In the genomic region with DNA sequence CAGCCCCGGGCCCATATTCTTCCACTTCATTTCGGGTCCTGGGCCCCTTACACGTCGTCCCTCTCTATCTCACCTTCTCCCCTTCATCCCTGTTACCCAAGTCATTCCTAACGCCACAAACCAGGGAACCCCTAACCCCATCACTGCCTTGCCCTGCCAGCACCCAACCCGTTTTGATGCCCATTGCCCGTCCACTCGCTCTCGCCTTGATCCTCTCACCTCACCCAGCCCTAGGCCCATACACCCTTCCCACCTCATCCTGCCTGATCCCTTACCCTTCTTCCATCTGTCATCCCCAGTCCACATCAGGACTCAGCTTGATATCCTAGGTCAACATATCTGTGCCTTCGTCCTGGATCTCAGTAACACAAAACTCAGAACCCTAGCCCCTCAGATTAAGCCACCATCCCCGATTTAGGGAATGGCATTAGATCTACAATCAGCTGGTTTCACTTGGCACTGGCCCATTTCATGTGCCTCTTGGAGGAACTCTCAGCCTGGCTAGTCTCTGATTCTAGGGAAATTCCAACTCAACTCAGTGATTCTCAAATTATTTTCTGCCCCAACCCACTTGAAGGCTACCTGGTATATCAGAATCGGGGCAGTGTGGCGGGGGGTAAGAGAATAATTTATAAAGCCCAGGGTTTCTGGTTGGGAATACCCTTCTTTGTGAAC, we compare ENCODE assay signal across 8 cellular contexts. TPM values are rescaled to one million over a fixed set of nuclear protein-coding genes. Genes with fewer than 3 reads are reported as not detected.
DNase-seq lines count a peak whose midpoint lies in the region; TF ChIP-seq lines count a peak whose summit lies in the region.

No MANE protein-coding gene starts in this region.

- POLR2A ChIA-PET in activated CD4-positive, alpha-beta T cell treated with anti-CD3 and anti-CD28 coated beads, Interleukin-2, amount 10 ng/mL, durations not matched to agents 7 days and 5 days (lab: Charles Lee), result no interaction called here

- in situ Hi-C loops in astrocyte of the cerebellum (cut with HindIII; ENCODE audit: low sequenced_read_pairs), result no loop called here

- CTCF ChIA-PET in activated CD4-positive, alpha-beta T cell treated with anti-CD3 and anti-CD28 coated beads, Interleukin-2, amount 10 ng/mL, durations not matched to agents 7 days and 5 days (lab: Charles Lee), result interaction anchor here (1.3 kb wide), 1 partner anchor 10 kb away, joined by 4 read pairs; no protein-coding TSS in a partner anchor

- no peaks in the 10 kb centered on the region for H3K9me3 Mint-ChIP-seq in activated CD4-positive, alpha-beta T cell treated with anti-CD3 and anti-CD28 coated beads, Interleukin-2, amount 10 ng/mL, durations not matched to agents 7 days and 5 days
- H3K9me3 Mint-ChIP-seq in type B pancreatic cell, result no peaks in the 10 kb centered on the region

- no peaks in the 10 kb centered on the region for H3K27me3 Mint-ChIP-seq in activated CD4-positive, alpha-beta T cell treated with anti-CD3 and anti-CD28 coated beads, Interleukin-2, amount 10 ng/mL, durations not matched to agents 7 days and 5 days
- H3K27me3 Mint-ChIP-seq in type B pancreatic cell, result no peaks in the 10 kb centered on the region

- no peak for TF ChIP-seq POLR2A in lower leg skin (IDR thresholded peaks at IDR 0.05)
- TF ChIP-seq POLR2A in erythroblast (IDR thresholded peaks at IDR 0.05; ENCODE audit: low read length), result no peak

- H3K4me3 ChIP-seq in astrocyte of the cerebellum (ENCODE audit: low read depth, low read length), result peak overlapping the region; percentile 91
- H3K4me3 ChIP-seq in lower leg skin (ENCODE audit: low read depth, poor library complexity, severe bottlenecking), result peak overlapping the region; percentile 46

- H3K4me1 Mint-ChIP-seq in activated CD4-positive, alpha-beta T cell treated with anti-CD3 and anti-CD28 coated beads, Interleukin-2, amount 10 ng/mL, durations not matched to agents 7 days and 5 days, result peaks cover 52% of the 10 kb centered on the region
- H3K4me1 Mint-ChIP-seq in type B pancreatic cell (ENCODE audit: unreplicated experiment), result peaks cover 17% of the 10 kb centered on the region

- H3K4me3 Mint-ChIP-seq in activated CD4-positive, alpha-beta T cell treated with anti-CD3 and anti-CD28 coated beads, Interleukin-2, amount 10 ng/mL, durations not matched to agents 7 days and 5 days, result peak overlapping the region; percentile 83
- H3K4me3 Mint-ChIP-seq in type B pancreatic cell, result peak overlapping the region; percentile 96

- DNase-seq in activated CD4-positive, alpha-beta T cell treated with anti-CD3 and anti-CD28 coated beads, Interleukin-2, amount 10 ng/mL, durations not matched to agents 7 days and 5 days, result no peak
- no peak for DNase-seq in activated CD4-positive, alpha-beta T cell treated with anti-CD3 and anti-CD28 coated beads, Interleukin-2, amount 50 U/mL, for 48 hours
- DNase-seq in astrocyte of the cerebellum (ENCODE audit: low read depth) (no peak), lower leg skin (ENCODE audit: low spot score in 2 of 2) (no peak), type B pancreatic cell (ENCODE audit: extremely low spot score, unreplicated experiment) (no peak), erythroblast (lab: John Stamatoyannopoulos, UW) (no peak), posterior cingulate gyrus (no peak)
- no peak for DNase-seq in effector CD4-positive, alpha-beta T cell

- peak overlapping the region; percentile 95 for H3K27ac Mint-ChIP-seq in activated CD4-positive, alpha-beta T cell treated with anti-CD3 and anti-CD28 coated beads, Interleukin-2, amount 10 ng/mL, durations not matched to agents 7 days and 5 days
- peak overlapping the region; percentile 94 for H3K27ac Mint-ChIP-seq in type B pancreatic cell

- TF ChIP-seq CTCF in astrocyte of the cerebellum (IDR thresholded peaks at IDR 0.05; ENCODE audit: low read depth, low read length, missing control alignments) (no peak), lower leg skin (IDR thresholded peaks at IDR 0.05) (no peak), type B pancreatic cell (conservative IDR thresholded peaks at IDR 0.05) (no peak)

- H3K36me3 Mint-ChIP-seq in activated CD4-positive, alpha-beta T cell treated with anti-CD3 and anti-CD28 coated beads, Interleukin-2, amount 10 ng/mL, durations not matched to agents 7 days and 5 days (ENCODE audit: low read depth), result peaks cover 66% of the 10 kb centered on the region
- peaks cover 10% of the 10 kb centered on the region for H3K36me3 Mint-ChIP-seq in type B pancreatic cell

- 20 to 22% methylated on average over 13 of the region's 13 CpGs for WGBS in lower leg skin, 2 donors

- intact Hi-C loops in lower leg skin (cut with DNase I; ENCODE audit: low total_unique reads) (no loop called here), posterior cingulate gyrus (cut with DNase I) (loop anchor here (2.0 kb wide), 1 partner anchor 25 kb away; a partner anchor contains a TSS)

RNA-seq across cellular contexts. Expression of a gene that starts 0.5 kb away (rescaled TPM):
- 100 to 1,000 TPM in 1 of 2 experiments, 10 to 100 TPM in 1; 91.0 to 100 TPM for total RNA-seq in activated CD4-positive, alpha-beta T cell treated with anti-CD3 and anti-CD28 coated beads, Interleukin-2, amount 10 ng/mL, durations not matched to agents 7 days and 5 days
- total RNA-seq in lower leg skin (10 to 100 TPM; 55.3 to 81.5 (median 65.6) TPM), type B pancreatic cell (ENCODE audit: low replicate concordance) (51.4 and 53.7 TPM in 2 replicates)

RNA-seq across cellular contexts. Expression of a gene that starts 0.8 kb away (rescaled TPM):
- 10 to 100 TPM; 62.3 to 72.2 TPM for total RNA-seq in activated CD4-positive, alpha-beta T cell treated with anti-CD3 and anti-CD28 coated beads, Interleukin-2, amount 10 ng/mL, durations not matched to agents 7 days and 5 days
- total RNA-seq in lower leg skin (100 to 1,000 TPM; 122 to 220 (median 172) TPM), type B pancreatic cell (ENCODE audit: low replicate concordance) (92.6 and 113 TPM in 2 replicates)

RNA-seq across cellular contexts. Expression of a gene that starts 25.0 kb away (rescaled TPM):
- total RNA-seq in activated CD4-positive, alpha-beta T cell treated with anti-CD3 and anti-CD28 coated beads, Interleukin-2, amount 10 ng/mL, durations not matched to agents 7 days and 5 days, result 10 to 100 TPM; 33.7 to 35.6 TPM
- total RNA-seq in lower leg skin (10 to 100 TPM; 39.3 to 53.6 (median 47.1) TPM), type B pancreatic cell (ENCODE audit: low replicate concordance) (34.1 and 36.4 TPM in 2 replicates)

RNA-seq across cellular contexts. Expression of a gene that starts 25.4 kb away (rescaled TPM):
- total RNA-seq in activated CD4-positive, alpha-beta T cell treated with anti-CD3 and anti-CD28 coated beads, Interleukin-2, amount 10 ng/mL, durations not matched to agents 7 days and 5 days, result not detected
- not detected for total RNA-seq in lower leg skin
- not detected in 2 replicates for total RNA-seq in type B pancreatic cell (ENCODE audit: low replicate concordance)
